In genomic region chr11:27421819-27422494, GRCh38 we compare ENCODE assay signal across 18 cellular contexts. TPM values are rescaled to one million over a fixed set of nuclear protein-coding genes. Genes with fewer than 3 reads are reported as not detected.
DNase-seq lines count a peak whose midpoint lies in the region; ATAC-seq, FAIRE-seq and TF ChIP-seq lines count a peak whose summit lies in the region.
"Had no signal": no experiment of that assay in that cellular context is flagged by ENCODE, and none has a peak within 500 bp of the region (broad histone marks: within the 10 kb centered on the region; RNA-seq: fewer than 3 reads in every experiment).

No MANE protein-coding gene starts in this region.

- H3K9me3 Mint-ChIP-seq in activated T-cell treated with anti-CD3 and anti-CD28 coated beads, Interleukin-2, amount 50 U/mL, for 24 hours = no peaks in the 10 kb centered on the region
- H3K9me3 Mint-ChIP-seq: activated naive CD8-positive, alpha-beta T cell treated with anti-CD3 and anti-CD28 coated beads, Interleukin-2, amount 10 ng/mL, durations not matched to agents 7 days and 5 days; CD8-positive, alpha-beta memory T cell had no signal

- no peak for TF ChIP-seq RAD21 in liver (IDR thresholded peaks at IDR 0.05)

- no peak overlapping the region for H3K4me3 Mint-ChIP-seq in activated T-cell treated with anti-CD3 and anti-CD28 coated beads, Interleukin-2, amount 50 U/mL, for 24 hours
- H3K4me3 Mint-ChIP-seq: activated naive CD8-positive, alpha-beta T cell treated with anti-CD3 and anti-CD28 coated beads, Interleukin-2, amount 10 ng/mL, durations not matched to agents 7 days and 5 days; CD8-positive, alpha-beta memory T cell had no signal

- no peaks in the 10 kb centered on the region for H3K36me3 ChIP-seq in cardiac muscle cell
- no peaks in the 10 kb centered on the region for H3K36me3 ChIP-seq in liver (ENCODE audit: control insufficient read depth in 4 of 4, insufficient read depth in 3 of 4, low read depth in 1 of 4, low read length in 3 of 4)
- no peaks in the 10 kb centered on the region for H3K36me3 ChIP-seq in small intestine (ENCODE audit: control insufficient read depth in 2 of 2, insufficient read depth in 2 of 2, low read length in 2 of 2)

- H3K9me3 ChIP-seq in cardiac muscle cell (ENCODE audit: low read depth) (no peaks in the 10 kb centered on the region), liver (ENCODE audit: control insufficient read depth in 4 of 4, low read length in 3 of 4) (no peaks in the 10 kb centered on the region), small intestine (ENCODE audit: control insufficient read depth, low read depth) (no peaks in the 10 kb centered on the region)

- peaks cover 42% of the 10 kb centered on the region for H3K4me1 ChIP-seq in cardiac muscle cell (ENCODE audit: low read depth)
- peaks cover 6 to 48% (median 19%) of the 10 kb centered on the region in 4 donors for H3K4me1 ChIP-seq in liver (ENCODE audit: control insufficient read depth in 4 of 4, insufficient read depth in 4 of 4, low read length in 3 of 4)
- peaks cover 0 to 5% of the 10 kb centered on the region in 2 donors for H3K4me1 ChIP-seq in small intestine (ENCODE audit: control insufficient read depth in 2 of 2, insufficient read depth in 1 of 2, low read depth in 1 of 2, low read length in 1 of 2)
- H3K4me1 ChIP-seq: parathyroid adenoma had no signal

- H3K27ac ChIP-seq in cardiac muscle cell (peak overlapping the region; percentile 88), coronary artery (peak overlapping the region in 1 of 2 donors; percentile 64), liver (ENCODE audit: low read depth in 1 of 2, low read length in 2 of 2) (peak overlapping the region; percentile 58 to 65), small intestine (ENCODE audit: low read depth in 1 of 2, low read length in 1 of 2) (no peak overlapping the region)
- H3K27ac ChIP-seq: parathyroid adenoma had no signal

- peak overlapping the region in 1 of 2 donors; percentile 39 for H3K9ac ChIP-seq in liver (ENCODE audit: low read depth in 1 of 2, low read length in 2 of 2)
- H3K9ac ChIP-seq: parathyroid adenoma had no signal

- no peak overlapping the region for H3K4me3 ChIP-seq in cardiac muscle cell
- H3K4me3 ChIP-seq in coronary artery = peak overlapping the region; percentile 8
- no peak overlapping the region for H3K4me3 ChIP-seq in liver (ENCODE audit: low read depth in 1 of 3, low read length in 3 of 3)
- no peak overlapping the region for H3K4me3 ChIP-seq in small intestine (ENCODE audit: low read depth in 1 of 2, low read length in 2 of 2)

- no peak for FAIRE-seq in small intestine (lab: Jason Lieb, UNC)
- FAIRE-seq: GM12891 had no signal

- peaks cover 2% of the 10 kb centered on the region for H3K27me3 Mint-ChIP-seq in activated T-cell treated with anti-CD3 and anti-CD28 coated beads, Interleukin-2, amount 50 U/mL, for 24 hours

- ATAC-seq in Right ventricle myocardium inferior (no peak), GM21723 (IDR thresholded peaks at IDR 0.05; ENCODE audit: unreplicated experiment) (no peak), HG03045 (IDR thresholded peaks at IDR 0.05; ENCODE audit: unreplicated experiment) (no peak)

- H3K27me3 ChIP-seq in cardiac muscle cell (no peaks in the 10 kb centered on the region), liver (ENCODE audit: control insufficient read depth in 4 of 4, insufficient read depth in 4 of 4, low read length in 3 of 4) (no peaks in the 10 kb centered on the region), small intestine (ENCODE audit: control insufficient read depth in 2 of 2, insufficient read depth in 2 of 2, low read length in 2 of 2) (no peaks in the 10 kb centered on the region)

- DNase-seq in cardiac muscle cell (ENCODE audit: low read depth in 1 of 2, low spot score in 1 of 2) (no peak), Right ventricle myocardium inferior (ENCODE audit: missing footprints) (no peak), coronary artery (ENCODE audit: low spot score) (no peak), small intestine (no peak)
- no peak for DNase-seq in activated T-cell treated with anti-CD3 and anti-CD28 coated beads, Interleukin-2, amount 50 U/mL, for 24 hours
- DNase-seq: ACHN; activated CD4-positive, alpha-beta T cell treated with anti-CD3 and anti-CD28 coated beads, Interleukin-2, amount 50 U/mL, for 48 hours; activated naive CD8-positive, alpha-beta T cell treated with anti-CD3 and anti-CD28 coated beads, Interleukin-2, amount 10 ng/mL, durations not matched to agents 7 days and 5 days; activated T-cell treated with anti-CD3 and anti-CD28 coated beads, Interleukin-2, amount 50 U/mL, for 48 hours; CD8-positive, alpha-beta memory T cell; kidney glomerular epithelial cell; NCI-H2029; T1000 had no signal

- no peak overlapping the region for H3K27ac Mint-ChIP-seq in activated T-cell treated with anti-CD3 and anti-CD28 coated beads, Interleukin-2, amount 50 U/mL, for 24 hours
- H3K27ac Mint-ChIP-seq: activated naive CD8-positive, alpha-beta T cell treated with anti-CD3 and anti-CD28 coated beads, Interleukin-2, amount 10 ng/mL, durations not matched to agents 7 days and 5 days; CD8-positive, alpha-beta memory T cell had no signal

- H3K4me1 Mint-ChIP-seq in activated T-cell treated with anti-CD3 and anti-CD28 coated beads, Interleukin-2, amount 50 U/mL, for 24 hours (ENCODE audit: low read depth) = no peaks in the 10 kb centered on the region
- H3K4me1 Mint-ChIP-seq: activated naive CD8-positive, alpha-beta T cell treated with anti-CD3 and anti-CD28 coated beads, Interleukin-2, amount 10 ng/mL, durations not matched to agents 7 days and 5 days; CD8-positive, alpha-beta memory T cell had no signal

- intact Hi-C loops in Right ventricle myocardium inferior (cut with DNase I) = loop anchor here (5.0 kb wide), 1 partner anchor 45 kb away; no protein-coding TSS in a partner anchor

- TF ChIP-seq CTCF in cardiac muscle cell (IDR thresholded peaks at IDR 0.05; ENCODE audit: low read depth, low read length) (no peak), coronary artery (IDR thresholded peaks at IDR 0.05) (no peak), liver (IDR thresholded peaks at IDR 0.05; ENCODE audit: low read depth, low read length, missing input control) (no peak)

- H3K36me3 Mint-ChIP-seq in activated T-cell treated with anti-CD3 and anti-CD28 coated beads, Interleukin-2, amount 50 U/mL, for 24 hours (ENCODE audit: low read depth) = no peaks in the 10 kb centered on the region
- H3K36me3 Mint-ChIP-seq: activated naive CD8-positive, alpha-beta T cell treated with anti-CD3 and anti-CD28 coated beads, Interleukin-2, amount 10 ng/mL, durations not matched to agents 7 days and 5 days had no signal

- WGBS in liver = 36% methylated on average over 9 of the region's 9 CpGs
- 70 to 77% (median 74%) methylated on average over 9 of the region's 9 CpGs for WGBS in small intestine, 3 donors

TF ChIP-seq in liver, 16 proteins besides CTCF, POLR2A, EP300 and RAD21 (continues in another document):
- TF ChIP-seq RXRA (IDR thresholded peaks at IDR 0.05) (no peak), ATF3 (IDR thresholded peaks at IDR 0.05) (no peak), SP1 (IDR thresholded peaks at IDR 0.05) (no peak), ZBTB33 (IDR thresholded peaks at IDR 0.05) (no peak), MAX (IDR thresholded peaks at IDR 0.05) (peak; percentile 7), GABPA (IDR thresholded peaks at IDR 0.05 in 1 of 2, conservative IDR thresholded peaks at IDR 0.05 in 1 of 2) (no peak)

RNA-seq across cellular contexts. Expression of gene LGR4, which starts 50.6 kb away (rescaled TPM):
- total RNA-seq in cardiac muscle cell (84.2 and 89.3 TPM in 2 replicates), Right ventricle myocardium inferior (32.7 TPM), liver (10 to 100 TPM; 64.7 to 95.3 TPM)
- polyA plus RNA-seq in cardiac muscle cell (52.4 and 66.1 TPM in 2 replicates), liver (10 to 100 TPM; 13.7 to 20.4 TPM), small intestine (10 to 100 TPM in 2 of 3 donors, 1 to 10 TPM in 1; 5.9 to 20.5 (median 10.1) TPM)

RNA-seq across cellular contexts. Expression of gene CCDC34, which starts 58.9 kb away (rescaled TPM):
- total RNA-seq in cardiac muscle cell = 9.1 and 21.1 TPM in 2 replicates
- polyA plus RNA-seq in cardiac muscle cell = 12.8 and 19.0 TPM in 2 replicates
- 3.8 TPM for total RNA-seq in Right ventricle myocardium inferior
- total RNA-seq in liver = 10 to 100 TPM in 1 of 2 donors, 1 to 10 TPM in 1; 1.8 to 10.5 TPM
- 1 to 10 TPM; 1.1 to 1.3 TPM for polyA plus RNA-seq in liver
- 10 to 100 TPM in 1 of 3 donors, 1 to 10 TPM in 2; 6.2 to 17.6 (median 6.3) TPM for polyA plus RNA-seq in small intestine

Comparison
In these comparisons a context has a peak if more than half of its experiments do, and no peak if none do; other contexts are left out.
1. H3K27ac ChIP-seq: peak in cardiac muscle cell (single experiment) and liver (2 of 2); none in small intestine (0 of 2).